Comparison of ENCODE assay signal across 8 cellular contexts in genomic region chr10:94279835-94280709, GRCh38.
DNase-seq lines count a peak whose midpoint lies in the region; ATAC-seq and TF ChIP-seq lines count a peak whose summit lies in the region.

No MANE protein-coding gene starts in this region.

- TF ChIP-seq CTCF in GM10248 (IDR thresholded peaks at IDR 0.05; ENCODE audit: control extremely low read depth, extremely low read depth, low read depth, missing control alignments) (peak; percentile 92), HCT116 (IDR thresholded peaks at IDR 0.05 in 2 of 3, conservative IDR thresholded peaks at IDR 0.05 in 1 of 3; ENCODE audit: borderline replicate concordance in 1 of 3, insufficient read depth in 1 of 3, low read depth in 2 of 3, low read length in 2 of 3) (peak; percentile 60 to 96 (median 92); a peak in 5 of 6 replicates), colonic mucosa (IDR thresholded peaks at IDR 0.05) (peak; percentile 84), lower lobe of right lung (IDR thresholded peaks at IDR 0.05) (peak; percentile 84)

- ATAC-seq in HCT116: peak; percentile 99
- ATAC-seq in lower lobe of right lung: peak; percentile 76 to 78
- ATAC-seq in HG03457 (IDR thresholded peaks at IDR 0.05; ENCODE audit: unreplicated experiment): no peak

- H3K9me3 ChIP-seq in HCT116 (ENCODE audit: control insufficient read depth in 1 of 2, insufficient read depth in 1 of 2, low read depth in 1 of 2, low read length in 2 of 2) (no peaks in the 10 kb centered on the region), colonic mucosa (no peaks in the 10 kb centered on the region), lower lobe of right lung (no peaks in the 10 kb centered on the region)

- no peaks in the 10 kb centered on the region for H3K4me1 ChIP-seq in HCT116 (ENCODE audit: control insufficient read depth in 1 of 2, insufficient read depth in 2 of 2, low read length in 2 of 2)
- H3K4me1 ChIP-seq in colonic mucosa: no peaks in the 10 kb centered on the region
- H3K4me1 ChIP-seq in lower lobe of right lung: peaks cover 4% of the 10 kb centered on the region

- H2AFZ ChIP-seq in HCT116 (ENCODE audit: low read depth, low read length, poor library complexity, severe bottlenecking): no peak overlapping the region

- TF ChIP-seq POLR2A in HCT116 (IDR thresholded peaks at IDR 0.05; ENCODE audit: borderline replicate concordance, extremely low read depth, insufficient read depth, insufficient read length): no peak

- H4K20me1 ChIP-seq in HCT116 (ENCODE audit: insufficient read depth): no peaks in the 10 kb centered on the region

- CTCF ChIA-PET in GM10248 (lab: Yijun Ruan, JAX) (interaction anchor here (1.0 to 3.4 kb wide), 4 partner anchors 14 to 165 kb away, joined by 3 to 20 read pairs (median 10); no protein-coding TSS in a partner anchor), HCT116 (lab: Charles Lee) (no interaction called here)

- DNase-seq in GM10248 (ENCODE audit: extremely low spot score): peak; percentile 48
- DNase-seq in HCT116 (ENCODE audit: low read depth, low spot score): peak; percentile 24
- peak; percentile 4 for DNase-seq in NCI-H2081 treated with DMSO at 0.1 percent for 48 hours (lab: John Stamatoyannopoulos, UW)
- DNase-seq in activated CD4-positive, alpha-beta T cell treated with anti-CD3 and anti-CD28 coated beads for 24 hours (ENCODE audit: low read depth in 2 of 2): peak; percentile 27 to 54
- peak; percentile 27 for DNase-seq in colonic mucosa
- DNase-seq in lower lobe of right lung: peak; percentile 55
- peak; percentile 4 to 17 for DNase-seq in stimulated activated CD8-positive, alpha-beta memory T cell treated with anti-CD3 and anti-CD28 coated beads, Interleukin-4, amount 100 ng/mL, for 4 hours (ENCODE audit: low read depth in 2 of 2, low spot score in 1 of 2)

- no peaks in the 10 kb centered on the region for H3K79me2 ChIP-seq in HCT116 (ENCODE audit: insufficient read depth, low read length)

- no peaks in the 10 kb centered on the region for H3K27me3 ChIP-seq in HCT116 (ENCODE audit: insufficient read depth, low read length)
- no peaks in the 10 kb centered on the region for H3K27me3 ChIP-seq in colonic mucosa
- H3K27me3 ChIP-seq in lower lobe of right lung (ENCODE audit: low read depth): no peaks in the 10 kb centered on the region

- peak overlapping the region; percentile 21 for H3K4me2 ChIP-seq in HCT116 (ENCODE audit: low read length)

- POLR2A ChIA-PET in GM10248 (lab: Yijun Ruan, JAX) (no interaction called here), HCT116 (lab: Charles Lee) (no interaction called here)

- H3K9me2 ChIP-seq in HCT116 (ENCODE audit: insufficient read depth): no peaks in the 10 kb centered on the region

- intact Hi-C loops in HCT116 (cut with micrococcal nuclease): loop anchor here (1.0 kb wide), 1 partner anchor 164 kb away; no protein-coding TSS in a partner anchor
- intact Hi-C loops in colonic mucosa (cut with DNase I): loop anchor here (5.0 to 10.0 kb wide), 2 partner anchors 42 to 165 kb away; no protein-coding TSS in a partner anchor
- intact Hi-C loops in lower lobe of right lung (cut with DNase I): no loop called here

- RAD21 ChIA-PET in HCT116 (lab: Charles Lee; ENCODE audit: low non-redundant PET in 1 of 2, low total read pairs in 2 of 2, uncharacterized antibody in 2 of 2, unreplicated experiment in 2 of 2): no interaction called here

- peak; percentile 66 for TF ChIP-seq RAD21 in HCT116 (IDR thresholded peaks at IDR 0.05; ENCODE audit: low read depth)

- no TSS peak for BruUV-seq in HCT116 (replicated peaks; lab: Mats Ljungman, UMichigan)

- H3K4me3 ChIP-seq in HCT116 (replicated peaks in 1 of 2; ENCODE audit: low read depth in 1 of 2, low read length in 2 of 2): no peak overlapping the region
- no peak overlapping the region for H3K4me3 ChIP-seq in colonic mucosa
- no peak overlapping the region for H3K4me3 ChIP-seq in lower lobe of right lung

- H3K9ac ChIP-seq in HCT116 (ENCODE audit: low read length): no peak overlapping the region
- H3K9ac ChIP-seq in colonic mucosa (ENCODE audit: low read depth in 2 of 2, low read length in 2 of 2): no peak overlapping the region

- H3K36me3 ChIP-seq in HCT116 (ENCODE audit: control insufficient read depth in 1 of 2, insufficient read depth in 2 of 2, low read length in 2 of 2): no peaks in the 10 kb centered on the region
- H3K36me3 ChIP-seq in colonic mucosa: peaks cover 3% of the 10 kb centered on the region
- no peaks in the 10 kb centered on the region for H3K36me3 ChIP-seq in lower lobe of right lung

- H3K27ac ChIP-seq in HCT116 (ENCODE audit: low read depth, low read length) (no peak overlapping the region), colonic mucosa (no peak overlapping the region), lower lobe of right lung (no peak overlapping the region)

TF ChIP-seq in HCT116, 20 proteins besides CTCF, POLR2A, EP300 and RAD21:
- TF ChIP-seq, protein P1, sequence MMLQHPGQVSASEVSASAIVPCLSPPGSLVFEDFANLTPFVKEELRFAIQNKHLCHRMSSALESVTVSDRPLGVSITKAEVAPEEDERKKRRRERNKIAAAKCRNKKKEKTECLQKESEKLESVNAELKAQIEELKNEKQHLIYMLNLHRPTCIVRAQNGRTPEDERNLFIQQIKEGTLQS (IDR thresholded peaks at IDR 0.05): no peak
- TF ChIP-seq ZBTB33 (IDR thresholded peaks at IDR 0.05; ENCODE audit: extremely low read depth, insufficient replicate concordance, low read length): no peak
- TF ChIP-seq CEBPB (IDR thresholded peaks at IDR 0.05; ENCODE audit: low read depth): no peak
- TF ChIP-seq EZH2 (IDR thresholded peaks at IDR 0.05): no peak
- no peak for TF ChIP-seq SP1 (IDR thresholded peaks at IDR 0.05; ENCODE audit: low read depth)
- TF ChIP-seq, protein P2, sequence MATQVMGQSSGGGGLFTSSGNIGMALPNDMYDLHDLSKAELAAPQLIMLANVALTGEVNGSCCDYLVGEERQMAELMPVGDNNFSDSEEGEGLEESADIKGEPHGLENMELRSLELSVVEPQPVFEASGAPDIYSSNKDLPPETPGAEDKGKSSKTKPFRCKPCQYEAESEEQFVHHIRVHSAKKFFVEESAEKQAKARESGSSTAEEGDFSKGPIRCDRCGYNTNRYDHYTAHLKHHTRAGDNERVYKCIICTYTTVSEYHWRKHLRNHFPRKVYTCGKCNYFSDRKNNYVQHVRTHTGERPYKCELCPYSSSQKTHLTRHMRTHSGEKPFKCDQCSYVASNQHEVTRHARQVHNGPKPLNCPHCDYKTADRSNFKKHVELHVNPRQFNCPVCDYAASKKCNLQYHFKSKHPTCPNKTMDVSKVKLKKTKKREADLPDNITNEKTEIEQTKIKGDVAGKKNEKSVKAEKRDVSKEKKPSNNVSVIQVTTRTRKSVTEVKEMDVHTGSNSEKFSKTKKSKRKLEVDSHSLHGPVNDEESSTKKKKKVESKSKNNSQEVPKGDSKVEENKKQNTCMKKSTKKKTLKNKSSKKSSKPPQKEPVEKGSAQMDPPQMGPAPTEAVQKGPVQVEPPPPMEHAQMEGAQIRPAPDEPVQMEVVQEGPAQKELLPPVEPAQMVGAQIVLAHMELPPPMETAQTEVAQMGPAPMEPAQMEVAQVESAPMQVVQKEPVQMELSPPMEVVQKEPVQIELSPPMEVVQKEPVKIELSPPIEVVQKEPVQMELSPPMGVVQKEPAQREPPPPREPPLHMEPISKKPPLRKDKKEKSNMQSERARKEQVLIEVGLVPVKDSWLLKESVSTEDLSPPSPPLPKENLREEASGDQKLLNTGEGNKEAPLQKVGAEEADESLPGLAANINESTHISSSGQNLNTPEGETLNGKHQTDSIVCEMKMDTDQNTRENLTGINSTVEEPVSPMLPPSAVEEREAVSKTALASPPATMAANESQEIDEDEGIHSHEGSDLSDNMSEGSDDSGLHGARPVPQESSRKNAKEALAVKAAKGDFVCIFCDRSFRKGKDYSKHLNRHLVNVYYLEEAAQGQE (IDR thresholded peaks at IDR 0.05; ENCODE audit: low read depth): no peak
- no peak for TF ChIP-seq EGR1 (IDR thresholded peaks at IDR 0.05; ENCODE audit: low read depth)
- TF ChIP-seq TCF7L2 (IDR thresholded peaks at IDR 0.05; ENCODE audit: borderline replicate concordance, extremely low read depth, insufficient read depth, insufficient read length): no peak
- TF ChIP-seq, protein P3, sequence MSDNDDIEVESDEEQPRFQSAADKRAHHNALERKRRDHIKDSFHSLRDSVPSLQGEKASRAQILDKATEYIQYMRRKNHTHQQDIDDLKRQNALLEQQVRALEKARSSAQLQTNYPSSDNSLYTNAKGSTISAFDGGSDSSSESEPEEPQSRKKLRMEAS (IDR thresholded peaks at IDR 0.05): no peak
TF ChIP-seq in HCT116: peak in this region for 0.

Comparison
In these comparisons a context has a peak if more than half of its experiments do, and no peak if none do; other contexts are left out.
1. DNase-seq: peak in every context shown above with its lines; median percentile 55 in lower lobe of right lung; 48 in GM10248; 40 in activated CD4-positive, alpha-beta T cell treated with anti-CD3 and anti-CD28 coated beads for 24 hours; 27 in colonic mucosa; 24 in HCT116; 10 in stimulated activated CD8-positive, alpha-beta memory T cell treated with anti-CD3 and anti-CD28 coated beads, Interleukin-4, amount 100 ng/mL, for 4 hours; 4 in NCI-H2081 treated with DMSO at 0.1 percent for 48 hours.